8 cellular contexts compared by ENCODE assay signal in genomic region chr16:981695-982151, GRCh38. TPM values are rescaled to one million over a fixed set of nuclear protein-coding genes. Genes with fewer than 3 reads are reported as not detected.
DNase-seq lines count a peak whose midpoint lies in the region; ATAC-seq and TF ChIP-seq lines count a peak whose summit lies in the region.

TSS of gene SOX8 (plus strand) at chr16:981770. CDS start at chr16:981923, 153 bp downstream.

- CTCF ChIA-PET in activated naive CD4-positive, alpha-beta T cell treated with anti-CD3 and anti-CD28 coated beads, Interleukin-2, amount 10 ng/mL, durations not matched to agents 7 days and 5 days (lab: Charles Lee): no interaction called here

- peaks cover 5% of the 10 kb centered on the region for H3K4me1 Mint-ChIP-seq in activated naive CD4-positive, alpha-beta T cell treated with anti-CD3 and anti-CD28 coated beads, Interleukin-2, amount 10 ng/mL, durations not matched to agents 7 days and 5 days
- H3K4me1 Mint-ChIP-seq in brain (peaks cover 55% of the 10 kb centered on the region), memory B cell (peaks cover 9% of the 10 kb centered on the region)

- no peak within 1 kb of the TSS for H3K27ac Mint-ChIP-seq in activated naive CD4-positive, alpha-beta T cell treated with anti-CD3 and anti-CD28 coated beads, Interleukin-2, amount 10 ng/mL, durations not matched to agents 7 days and 5 days
- peak within 1 kb of the TSS in 4 of 5 experiments; percentile 76 to 90 (median 87) for H3K27ac Mint-ChIP-seq in brain
- peak within 1 kb of the TSS; percentile 92 for H3K27ac Mint-ChIP-seq in memory B cell

- peak within 1 kb of the TSS; percentile 52 to 76 (median 60) for H3K4me3 ChIP-seq in tibial nerve

- peaks cover 0 to 78% (median 33%) of the 10 kb centered on the region in 4 donors for H3K4me1 ChIP-seq in tibial nerve

- no peaks in the 10 kb centered on the region for H3K9me3 ChIP-seq in tibial nerve

- H3K4me3 Mint-ChIP-seq in activated naive CD4-positive, alpha-beta T cell treated with anti-CD3 and anti-CD28 coated beads, Interleukin-2, amount 10 ng/mL, durations not matched to agents 7 days and 5 days: peak within 1 kb of the TSS; percentile 50
- H3K4me3 Mint-ChIP-seq in brain: peak within 1 kb of the TSS; percentile 88 to 92 (median 90)
- peak within 1 kb of the TSS; percentile 89 for H3K4me3 Mint-ChIP-seq in memory B cell

- WGBS in tibial nerve, 2 donors: 0% methylated on average over 5 of the region's 80 CpGs; no CpG with 5 or more reads in 1 of the 2 donors

- peak; percentile 60 to 74 for TF ChIP-seq POLR2A in tibial nerve (IDR thresholded peaks at IDR 0.05)

- ATAC-seq in memory B cell (ENCODE audit: low read depth) (peak; percentile 4), HG03521 (IDR thresholded peaks at IDR 0.05; ENCODE audit: unreplicated experiment) (no peak), HG03469 (IDR thresholded peaks at IDR 0.05; ENCODE audit: unreplicated experiment) (no peak)

- TF ChIP-seq CTCF in brain (conservative IDR thresholded peaks at IDR 0.05) (no peak), tibial nerve (IDR thresholded peaks at IDR 0.05) (no peak)

- no peak for DNase-seq in activated naive CD4-positive, alpha-beta T cell treated with anti-CD3 and anti-CD28 coated beads, Interleukin-2, amount 10 ng/mL, durations not matched to agents 7 days and 5 days
- no peak for DNase-seq in activated naive CD4-positive, alpha-beta T cell treated with Interleukin-2 at 50 U/mL for 16 hours
- no peak for DNase-seq in memory B cell (ENCODE audit: low spot score in 2 of 2)
- no peak for DNase-seq in tibial nerve (ENCODE audit: low spot score in 2 of 2)
- no peak for DNase-seq in effector CD8-positive, alpha-beta T cell (lab: John Stamatoyannopoulos, UW)

- peaks cover 0 to 34% of the 10 kb centered on the region in 2 donors for H3K27me3 ChIP-seq in tibial nerve

- H3K36me3 Mint-ChIP-seq in activated naive CD4-positive, alpha-beta T cell treated with anti-CD3 and anti-CD28 coated beads, Interleukin-2, amount 10 ng/mL, durations not matched to agents 7 days and 5 days: no peaks in the 10 kb centered on the region
- peaks cover 8% of the 10 kb centered on the region for H3K36me3 Mint-ChIP-seq in brain
- H3K36me3 Mint-ChIP-seq in memory B cell: peaks cover 2% of the 10 kb centered on the region

- peaks cover 0 to 8% (median 0%) of the 10 kb centered on the region in 3 donors for H3K36me3 ChIP-seq in tibial nerve

- peaks cover 69% of the 10 kb centered on the region for H3K27me3 Mint-ChIP-seq in activated naive CD4-positive, alpha-beta T cell treated with anti-CD3 and anti-CD28 coated beads, Interleukin-2, amount 10 ng/mL, durations not matched to agents 7 days and 5 days
- peaks cover 4% of the 10 kb centered on the region for H3K27me3 Mint-ChIP-seq in brain
- peaks cover 21% of the 10 kb centered on the region for H3K27me3 Mint-ChIP-seq in memory B cell

- no peak for TF ChIP-seq EP300 in tibial nerve (IDR thresholded peaks at IDR 0.05)

- H3K27ac ChIP-seq in tibial nerve: peak within 1 kb of the TSS; percentile 44 to 88 (median 72)

- H3K9me3 Mint-ChIP-seq in activated naive CD4-positive, alpha-beta T cell treated with anti-CD3 and anti-CD28 coated beads, Interleukin-2, amount 10 ng/mL, durations not matched to agents 7 days and 5 days: no peaks in the 10 kb centered on the region
- H3K9me3 Mint-ChIP-seq in brain (no peaks in the 10 kb centered on the region), memory B cell (no peaks in the 10 kb centered on the region)

RNA-seq across cellular contexts. Expression of gene SOX8, which starts in this region (rescaled TPM):
- 44.8 TPM for polyA plus RNA-seq in brain (ENCODE audit: insufficient read depth, low read depth, low replicate concordance)
- total RNA-seq in tibial nerve: 10 to 100 TPM; 51.3 to 74.5 (median 66.3) TPM
